ENCODE assay signal across 9 cellular contexts in the genomic region with DNA sequence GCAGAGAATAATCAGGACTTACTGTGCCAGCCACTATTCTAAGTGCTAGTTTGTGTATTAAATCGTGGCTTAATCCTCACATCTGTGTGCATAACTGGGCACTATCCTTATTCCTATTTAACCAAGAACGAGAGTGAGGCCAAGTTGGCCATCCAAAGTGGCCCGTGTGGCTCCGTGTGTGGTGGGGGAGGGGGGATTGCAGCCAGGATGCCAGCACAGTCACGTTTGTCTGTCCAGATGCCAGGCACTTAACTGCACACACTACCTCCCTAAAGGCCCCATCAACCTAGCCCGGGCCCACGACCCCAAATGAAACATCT.
DNase-seq lines count a peak whose midpoint lies in the region; ATAC-seq and TF ChIP-seq lines count a peak whose summit lies in the region.
"Had no signal": no experiment of that assay in that cellular context is flagged by ENCODE, and none has a peak within 500 bp of the region (broad histone marks: within the 10 kb centered on the region; RNA-seq: fewer than 3 reads in every experiment).

No MANE protein-coding gene starts in this region.

- no peak overlapping the region for H3K23ac ChIP-seq in H9 (ENCODE audit: insufficient read length, low read depth, low read length)

- no peak overlapping the region for H2BK5ac ChIP-seq in H9 (ENCODE audit: insufficient read length, low read length)

- no peak overlapping the region for H4K5ac ChIP-seq in H9 (ENCODE audit: insufficient read length, low read depth, low read length)

- BruUV-seq in Calu3 (replicated peaks; lab: Mats Ljungman, UMichigan), result no TSS peak

- no peaks in the 10 kb centered on the region for H3K79me1 ChIP-seq in H9 (ENCODE audit: insufficient read depth, low read depth, low read length, poor library complexity, severe bottlenecking)

- H4K91ac ChIP-seq in H9 (ENCODE audit: insufficient read length, low read depth, low read length), result no peak overlapping the region

- no peak overlapping the region for H2BK120ac ChIP-seq in H9 (ENCODE audit: low read depth, low read length, poor library complexity, severe bottlenecking)

- H3K27me3 Mint-ChIP-seq in Calu3 (ENCODE audit: unreplicated experiment), result peaks cover 97% of the 10 kb centered on the region
- H3K27me3 Mint-ChIP-seq in H9 (ENCODE audit: low read depth), result peaks cover 99% of the 10 kb centered on the region
- H3K27me3 Mint-ChIP-seq in activated B cell treated with CpG ODN at 0.5 μM for 24 hours, result peaks cover 45% of the 10 kb centered on the region
- peaks cover 35 to 70% (median 48%) of the 10 kb centered on the region in 5 donors for H3K27me3 Mint-ChIP-seq in naive thymus-derived CD8-positive, alpha-beta T cell

- POLR2A ChIA-PET in activated B cell treated with CpG ODN at 0.5 μM for 24 hours (lab: Charles Lee), result interaction anchor here (0.8 to 1.6 kb wide), 2 partner anchors 10 to 21 kb away, joined by 3 read pairs; no protein-coding TSS in a partner anchor
- POLR2A ChIA-PET in naive thymus-derived CD8-positive, alpha-beta T cell (lab: Charles Lee), result no interaction called here

- H3K4me1 Mint-ChIP-seq in Calu3 (ENCODE audit: low read depth, unreplicated experiment) (no peaks in the 10 kb centered on the region), H9 (peaks cover 22 to 41% of the 10 kb centered on the region in 2 experiments), activated B cell treated with CpG ODN at 0.5 μM for 24 hours (peaks cover 21% of the 10 kb centered on the region)
- H3K4me1 Mint-ChIP-seq in naive thymus-derived CD8-positive, alpha-beta T cell, result peaks cover 1 to 22% (median 7%) of the 10 kb centered on the region in 4 donors

- peaks cover 7% of the 10 kb centered on the region; the same call in 1 of the 2 replicates for H3K4me1 ChIP-seq in H9 (ENCODE audit: insufficient read depth, low read length)
- peaks cover 0 to 32% (median 27%) of the 10 kb centered on the region in 4 donors for H3K4me1 ChIP-seq in sigmoid colon

- WGBS in H9 (ENCODE audit: extremely low coverage, insufficient read length, low lambda C conversion rate), result no CpG with 5 or more reads among the region's 7 CpGs
- WGBS in sigmoid colon, 2 donors, result 7 to 9% methylated on average over 7 of the region's 7 CpGs

- no peak for ATAC-seq in activated B cell treated with CpG ODN at 0.5 μM for 24 hours (ENCODE audit: low read depth)
- no peak for ATAC-seq in naive thymus-derived CD8-positive, alpha-beta T cell

- intact Hi-C loops in Calu3 (cut with micrococcal nuclease; ENCODE audit: unreplicated experiment), result loop anchor here (5.0 kb wide), 1 partner anchor 42 kb away; no protein-coding TSS in a partner anchor
- intact Hi-C loops in activated B cell treated with CpG ODN at 0.5 μM for 24 hours (cut with micrococcal nuclease), result loop anchor here (2.0 kb wide), 1 partner anchor 20 kb away; no protein-coding TSS in a partner anchor
- intact Hi-C loops in sigmoid colon (cut with DNase I), result no loop called here

- no peak overlapping the region for H3K56ac ChIP-seq in H9 (ENCODE audit: insufficient read length, low read depth, low read length)

- no peaks in the 10 kb centered on the region for H3K9me3 ChIP-seq in H9 (ENCODE audit: control insufficient read depth, low read depth, low read length)
- no peaks in the 10 kb centered on the region for H3K9me3 ChIP-seq in sigmoid colon

- CTCF ChIA-PET in Calu3 (lab: Charles Lee), result interaction anchor here (1.0 to 1.3 kb wide), 3 partner anchors 9 to 40 kb away, joined by 3 to 6 read pairs (median 5); no protein-coding TSS in a partner anchor
- CTCF ChIA-PET in activated B cell treated with CpG ODN at 0.5 μM for 24 hours (lab: Charles Lee), result interaction anchor here (1.0 to 5.8 kb wide), 3 partner anchors 10 to 192 kb away, joined by 3 to 27 read pairs (median 5); no protein-coding TSS in a partner anchor

- TF ChIP-seq CTCF in Calu3 (IDR thresholded peaks at IDR 0.05; ENCODE audit: unreplicated experiment) (no peak), H9 (conservative IDR thresholded peaks at IDR 0.05) (no peak), activated B cell treated with CpG ODN at 0.5 μM for 24 hours (IDR thresholded peaks at IDR 0.05) (no peak), sigmoid colon (IDR thresholded peaks at IDR 0.05) (peak in 1 of 4 experiments; percentile 30)

- peak overlapping the region; percentile 60 for H3K4me3 Mint-ChIP-seq in Calu3 (ENCODE audit: low read depth, unreplicated experiment)
- H3K4me3 Mint-ChIP-seq in H9, result peak overlapping the region; percentile 46 to 51
- peak overlapping the region; percentile 84 for H3K4me3 Mint-ChIP-seq in activated B cell treated with CpG ODN at 0.5 μM for 24 hours
- peak overlapping the region; percentile 47 to 85 (median 75) for H3K4me3 Mint-ChIP-seq in naive thymus-derived CD8-positive, alpha-beta T cell

- H2BK15ac ChIP-seq in H9 (ENCODE audit: low read depth, low read length), result no peak overlapping the region

- H3K14ac ChIP-seq in H9 (ENCODE audit: insufficient read depth, low read length), result no peak overlapping the region

- H3K27me3 ChIP-seq in H9 (ENCODE audit: insufficient read depth, low read length) (peaks cover 96% of the 10 kb centered on the region), sigmoid colon (peaks cover 22 to 93% (median 44%) of the 10 kb centered on the region in 3 donors)

- no peak for TF ChIP-seq POLR2A in sigmoid colon (IDR thresholded peaks at IDR 0.05)

- no peaks in the 10 kb centered on the region for H3K36me3 ChIP-seq in sigmoid colon

- H2AK5ac ChIP-seq in H9 (ENCODE audit: insufficient read length, low read length), result no peak overlapping the region

- no peak overlapping the region for H3T11ph ChIP-seq in H9 (ENCODE audit: low read length)

- H3K23me2 ChIP-seq in H9 (ENCODE audit: insufficient read length, low read depth, low read length, poor library complexity, severe bottlenecking), result peaks cover 3% of the 10 kb centered on the region

- no peak overlapping the region for H2BK12ac ChIP-seq in H9 (ENCODE audit: insufficient read length, low read depth, low read length)

- H2BK20ac ChIP-seq in H9 (ENCODE audit: low read depth, low read length, poor library complexity, severe bottlenecking), result no peak overlapping the region

- H3K27ac Mint-ChIP-seq in Calu3 (ENCODE audit: unreplicated experiment) (no peak overlapping the region), H9 (no peak overlapping the region), activated B cell treated with CpG ODN at 0.5 μM for 24 hours (no peak overlapping the region)
- no peak overlapping the region for H3K27ac Mint-ChIP-seq in naive thymus-derived CD8-positive, alpha-beta T cell

- H4K20me1 ChIP-seq in H9 (ENCODE audit: control insufficient read depth, insufficient read depth, insufficient read length), result no peaks in the 10 kb centered on the region

- no peaks in the 10 kb centered on the region for H3K9me3 Mint-ChIP-seq in Calu3 (ENCODE audit: low read depth, unreplicated experiment)
- H3K9me3 Mint-ChIP-seq in H9, result peaks cover 0 to 12% of the 10 kb centered on the region in 2 experiments; a peak in 2 of 5 replicates
- no peaks in the 10 kb centered on the region for H3K9me3 Mint-ChIP-seq in activated B cell treated with CpG ODN at 0.5 μM for 24 hours
- H3K9me3 Mint-ChIP-seq in naive thymus-derived CD8-positive, alpha-beta T cell, result no peaks in the 10 kb centered on the region

- peak overlapping the region in 2 of 4 donors; percentile 48 to 53 for H3K4me3 ChIP-seq in sigmoid colon

- H3K36me3 Mint-ChIP-seq in Calu3 (ENCODE audit: insufficient read depth, unreplicated experiment) (no peaks in the 10 kb centered on the region), H9 (ENCODE audit: insufficient read depth in 1 of 3, low read depth in 3 of 3) (no peaks in the 10 kb centered on the region; a peak in 1 of 7 replicates), activated B cell treated with CpG ODN at 0.5 μM for 24 hours (ENCODE audit: low read depth) (no peaks in the 10 kb centered on the region)
- peaks cover 0 to 9% (median 0%) of the 10 kb centered on the region in 3 donors for H3K36me3 Mint-ChIP-seq in naive thymus-derived CD8-positive, alpha-beta T cell

- H3K9ac ChIP-seq in H9 (ENCODE audit: extremely low read depth, insufficient read length, low read length), result no peak overlapping the region

- no peak overlapping the region for H3K27ac ChIP-seq in H9 (ENCODE audit: insufficient read length, low read depth, low read length)
- peak overlapping the region in 2 of 4 donors; percentile 72 to 77 for H3K27ac ChIP-seq in sigmoid colon

- no peak overlapping the region for H2AFZ ChIP-seq in H9 (ENCODE audit: low read length)

- H3K18ac ChIP-seq in H9 (ENCODE audit: insufficient read length, low read depth, low read length), result no peak overlapping the region

- H4K8ac ChIP-seq in H9 (replicated peaks; ENCODE audit: insufficient read length, low read depth, low read length), result no peak overlapping the region

- TF ChIP-seq EP300 in sigmoid colon (IDR thresholded peaks at IDR 0.05), result no peak

- H3K4ac ChIP-seq in H9 (ENCODE audit: low read depth, low read length), result no peak overlapping the region

- H3K4me2 ChIP-seq in H9 (ENCODE audit: insufficient read depth, insufficient read length, low read length), result peak overlapping the region; percentile 47

- H3K79me2 ChIP-seq in H9 (ENCODE audit: insufficient read depth, low read length), result no peaks in the 10 kb centered on the region

- DNase-seq in Calu3, result no peak
- no peak for DNase-seq in H9
- no peak for DNase-seq in activated B cell treated with CpG ODN at 0.5 μM for 24 hours
- no peak for DNase-seq in naive thymus-derived CD8-positive, alpha-beta T cell
- no peak for DNase-seq in central memory CD4-positive, alpha-beta T cell
- DNase-seq in 8988T, result no peak
- no peak for DNase-seq in sigmoid colon
- DNase-seq: activated effector memory CD4-positive, alpha-beta T cell treated with anti-CD3 and anti-CD28 coated beads, Interleukin-2, amount 50 U/mL, for 16 hours; stimulated activated CD4-positive, alpha-beta T cell treated with anti-CD3 and anti-CD28 coated beads, Interleukin-1b, Interleukin-23, amount 100 ng/mL, for 48 hours had no signal
